Comparison of ENCODE assay signal across 1 cellular context in the genomic region with DNA sequence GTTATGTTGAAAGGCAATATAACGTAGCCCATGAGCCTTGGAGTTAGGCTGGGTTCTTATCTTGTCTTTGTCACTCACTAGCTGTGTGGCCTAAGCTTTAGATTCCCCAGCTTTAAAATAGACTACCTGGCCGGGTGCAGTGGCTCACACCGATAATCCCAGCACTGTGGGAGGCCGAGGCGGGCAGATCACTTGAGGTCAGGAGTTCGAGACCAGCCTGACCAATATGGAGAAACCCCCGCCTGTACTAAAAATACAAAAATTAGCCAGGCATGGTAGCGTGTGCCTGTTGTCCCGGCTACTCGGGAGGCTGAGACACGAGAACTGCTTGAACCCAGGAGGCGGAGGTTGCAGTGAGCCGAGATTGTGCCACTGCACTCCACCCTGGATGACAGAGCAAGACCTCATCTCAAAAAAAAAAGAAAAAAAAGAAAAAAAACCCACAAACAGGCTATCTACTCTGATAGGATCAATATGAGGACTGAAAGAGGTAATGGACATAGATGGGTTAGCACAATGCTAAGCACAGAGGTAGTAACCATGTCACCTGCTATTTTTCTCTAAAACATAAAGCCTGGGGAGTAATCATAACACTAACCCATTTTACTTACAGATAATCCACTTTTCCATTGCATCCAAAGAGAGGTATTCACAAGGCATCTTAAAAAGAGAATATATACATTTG.
TF ChIP-seq lines count a peak whose summit lies in the region.

No MANE protein-coding gene starts in this region.

TF ChIP-seq in K562, 482 proteins besides CTCF, POLR2A, EP300 and RAD21 (continued from another document and continues in another):
- TF ChIP-seq, protein P1, sequence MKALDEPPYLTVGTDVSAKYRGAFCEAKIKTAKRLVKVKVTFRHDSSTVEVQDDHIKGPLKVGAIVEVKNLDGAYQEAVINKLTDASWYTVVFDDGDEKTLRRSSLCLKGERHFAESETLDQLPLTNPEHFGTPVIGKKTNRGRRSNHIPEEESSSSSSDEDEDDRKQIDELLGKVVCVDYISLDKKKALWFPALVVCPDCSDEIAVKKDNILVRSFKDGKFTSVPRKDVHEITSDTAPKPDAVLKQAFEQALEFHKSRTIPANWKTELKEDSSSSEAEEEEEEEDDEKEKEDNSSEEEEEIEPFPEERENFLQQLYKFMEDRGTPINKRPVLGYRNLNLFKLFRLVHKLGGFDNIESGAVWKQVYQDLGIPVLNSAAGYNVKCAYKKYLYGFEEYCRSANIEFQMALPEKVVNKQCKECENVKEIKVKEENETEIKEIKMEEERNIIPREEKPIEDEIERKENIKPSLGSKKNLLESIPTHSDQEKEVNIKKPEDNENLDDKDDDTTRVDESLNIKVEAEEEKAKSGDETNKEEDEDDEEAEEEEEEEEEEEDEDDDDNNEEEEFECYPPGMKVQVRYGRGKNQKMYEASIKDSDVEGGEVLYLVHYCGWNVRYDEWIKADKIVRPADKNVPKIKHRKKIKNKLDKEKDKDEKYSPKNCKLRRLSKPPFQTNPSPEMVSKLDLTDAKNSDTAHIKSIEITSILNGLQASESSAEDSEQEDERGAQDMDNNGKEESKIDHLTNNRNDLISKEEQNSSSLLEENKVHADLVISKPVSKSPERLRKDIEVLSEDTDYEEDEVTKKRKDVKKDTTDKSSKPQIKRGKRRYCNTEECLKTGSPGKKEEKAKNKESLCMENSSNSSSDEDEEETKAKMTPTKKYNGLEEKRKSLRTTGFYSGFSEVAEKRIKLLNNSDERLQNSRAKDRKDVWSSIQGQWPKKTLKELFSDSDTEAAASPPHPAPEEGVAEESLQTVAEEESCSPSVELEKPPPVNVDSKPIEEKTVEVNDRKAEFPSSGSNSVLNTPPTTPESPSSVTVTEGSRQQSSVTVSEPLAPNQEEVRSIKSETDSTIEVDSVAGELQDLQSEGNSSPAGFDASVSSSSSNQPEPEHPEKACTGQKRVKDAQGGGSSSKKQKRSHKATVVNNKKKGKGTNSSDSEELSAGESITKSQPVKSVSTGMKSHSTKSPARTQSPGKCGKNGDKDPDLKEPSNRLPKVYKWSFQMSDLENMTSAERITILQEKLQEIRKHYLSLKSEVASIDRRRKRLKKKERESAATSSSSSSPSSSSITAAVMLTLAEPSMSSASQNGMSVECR (CRISPR knock-in tag; IDR thresholded peaks at IDR 0.05) = no peak
- TF ChIP-seq GTF2E2 (tag; IDR thresholded peaks at IDR 0.05) = no peak
- TF ChIP-seq CBFB (CRISPR knock-in tag; IDR thresholded peaks at IDR 0.05) = no peak
- TF ChIP-seq PURB (CRISPR knock-in tag; IDR thresholded peaks at IDR 0.05; ENCODE audit: low read depth) = no peak
- no peak for TF ChIP-seq RBM25 (IDR thresholded peaks at IDR 0.05; ENCODE audit: low read depth, low read length, severe bottlenecking)
- TF ChIP-seq ZNF3 (CRISPR knock-in tag; IDR thresholded peaks at IDR 0.05) = no peak
- TF ChIP-seq, protein P2, sequence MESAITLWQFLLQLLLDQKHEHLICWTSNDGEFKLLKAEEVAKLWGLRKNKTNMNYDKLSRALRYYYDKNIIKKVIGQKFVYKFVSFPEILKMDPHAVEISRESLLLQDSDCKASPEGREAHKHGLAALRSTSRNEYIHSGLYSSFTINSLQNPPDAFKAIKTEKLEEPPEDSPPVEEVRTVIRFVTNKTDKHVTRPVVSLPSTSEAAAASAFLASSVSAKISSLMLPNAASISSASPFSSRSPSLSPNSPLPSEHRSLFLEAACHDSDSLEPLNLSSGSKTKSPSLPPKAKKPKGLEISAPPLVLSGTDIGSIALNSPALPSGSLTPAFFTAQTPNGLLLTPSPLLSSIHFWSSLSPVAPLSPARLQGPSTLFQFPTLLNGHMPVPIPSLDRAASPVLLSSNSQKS (CRISPR knock-in tag; IDR thresholded peaks at IDR 0.05) = no peak
- TF ChIP-seq, protein P3, sequence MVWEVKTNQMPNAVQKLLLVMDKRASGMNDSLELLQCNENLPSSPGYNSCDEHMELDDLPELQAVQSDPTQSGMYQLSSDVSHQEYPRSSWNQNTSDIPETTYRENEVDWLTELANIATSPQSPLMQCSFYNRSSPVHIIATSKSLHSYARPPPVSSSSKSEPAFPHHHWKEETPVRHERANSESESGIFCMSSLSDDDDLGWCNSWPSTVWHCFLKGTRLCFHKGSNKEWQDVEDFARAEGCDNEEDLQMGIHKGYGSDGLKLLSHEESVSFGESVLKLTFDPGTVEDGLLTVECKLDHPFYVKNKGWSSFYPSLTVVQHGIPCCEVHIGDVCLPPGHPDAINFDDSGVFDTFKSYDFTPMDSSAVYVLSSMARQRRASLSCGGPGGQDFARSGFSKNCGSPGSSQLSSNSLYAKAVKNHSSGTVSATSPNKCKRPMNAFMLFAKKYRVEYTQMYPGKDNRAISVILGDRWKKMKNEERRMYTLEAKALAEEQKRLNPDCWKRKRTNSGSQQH (CRISPR knock-in tag; IDR thresholded peaks at IDR 0.05) = no peak
- peak; percentile 58 for TF ChIP-seq POLR3A (IDR thresholded peaks at IDR 0.05; ENCODE audit: borderline replicate concordance, extremely low read depth, insufficient read depth, insufficient read length)
- no peak for TF ChIP-seq SIN3A (IDR thresholded peaks at IDR 0.05; ENCODE audit: borderline replicate concordance in 2 of 2, control insufficient read depth in 1 of 2, low read depth in 2 of 2, low read length in 2 of 2)
- TF ChIP-seq C11orf30 (IDR thresholded peaks at IDR 0.05; ENCODE audit: low read depth) = no peak
- TF ChIP-seq BCL6 (CRISPR knock-in tag; IDR thresholded peaks at IDR 0.05) = no peak
- TF ChIP-seq MIER1 (IDR thresholded peaks at IDR 0.05; ENCODE audit: low read depth) = peak; percentile 48; the same call in 1 of the 2 replicates
- TF ChIP-seq, protein P4, sequence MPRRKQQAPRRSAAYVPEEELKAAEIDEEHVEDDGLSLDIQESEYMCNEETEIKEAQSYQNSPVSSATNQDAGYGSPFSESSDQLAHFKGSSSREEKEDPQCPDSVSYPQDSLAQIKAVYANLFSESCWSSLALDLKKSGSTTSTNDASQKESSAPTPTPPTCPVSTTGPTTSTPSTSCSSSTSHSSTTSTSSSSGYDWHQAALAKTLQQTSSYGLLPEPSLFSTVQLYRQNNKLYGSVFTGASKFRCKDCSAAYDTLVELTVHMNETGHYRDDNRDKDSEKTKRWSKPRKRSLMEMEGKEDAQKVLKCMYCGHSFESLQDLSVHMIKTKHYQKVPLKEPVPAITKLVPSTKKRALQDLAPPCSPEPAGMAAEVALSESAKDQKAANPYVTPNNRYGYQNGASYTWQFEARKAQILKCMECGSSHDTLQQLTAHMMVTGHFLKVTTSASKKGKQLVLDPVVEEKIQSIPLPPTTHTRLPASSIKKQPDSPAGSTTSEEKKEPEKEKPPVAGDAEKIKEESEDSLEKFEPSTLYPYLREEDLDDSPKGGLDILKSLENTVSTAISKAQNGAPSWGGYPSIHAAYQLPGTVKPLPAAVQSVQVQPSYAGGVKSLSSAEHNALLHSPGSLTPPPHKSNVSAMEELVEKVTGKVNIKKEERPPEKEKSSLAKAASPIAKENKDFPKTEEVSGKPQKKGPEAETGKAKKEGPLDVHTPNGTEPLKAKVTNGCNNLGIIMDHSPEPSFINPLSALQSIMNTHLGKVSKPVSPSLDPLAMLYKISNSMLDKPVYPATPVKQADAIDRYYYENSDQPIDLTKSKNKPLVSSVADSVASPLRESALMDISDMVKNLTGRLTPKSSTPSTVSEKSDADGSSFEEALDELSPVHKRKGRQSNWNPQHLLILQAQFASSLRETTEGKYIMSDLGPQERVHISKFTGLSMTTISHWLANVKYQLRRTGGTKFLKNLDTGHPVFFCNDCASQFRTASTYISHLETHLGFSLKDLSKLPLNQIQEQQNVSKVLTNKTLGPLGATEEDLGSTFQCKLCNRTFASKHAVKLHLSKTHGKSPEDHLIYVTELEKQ (CRISPR knock-in tag; IDR thresholded peaks at IDR 0.05) = no peak
- TF ChIP-seq ADNP (tag; IDR thresholded peaks at IDR 0.05) = peak; percentile 88
- TF ChIP-seq ZEB2 (IDR thresholded peaks at IDR 0.05) = no peak
- peak; percentile 71 for TF ChIP-seq TEAD4 (IDR thresholded peaks at IDR 0.05; ENCODE audit: low read length)
- no peak for TF ChIP-seq TEAD4 (CRISPR knock-in tag; IDR thresholded peaks at IDR 0.05; ENCODE audit: borderline replicate concordance)
- TF ChIP-seq, protein P5, sequence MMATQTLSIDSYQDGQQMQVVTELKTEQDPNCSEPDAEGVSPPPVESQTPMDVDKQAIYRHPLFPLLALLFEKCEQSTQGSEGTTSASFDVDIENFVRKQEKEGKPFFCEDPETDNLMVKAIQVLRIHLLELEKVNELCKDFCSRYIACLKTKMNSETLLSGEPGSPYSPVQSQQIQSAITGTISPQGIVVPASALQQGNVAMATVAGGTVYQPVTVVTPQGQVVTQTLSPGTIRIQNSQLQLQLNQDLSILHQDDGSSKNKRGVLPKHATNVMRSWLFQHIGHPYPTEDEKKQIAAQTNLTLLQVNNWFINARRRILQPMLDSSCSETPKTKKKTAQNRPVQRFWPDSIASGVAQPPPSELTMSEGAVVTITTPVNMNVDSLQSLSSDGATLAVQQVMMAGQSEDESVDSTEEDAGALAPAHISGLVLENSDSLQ (IDR thresholded peaks at IDR 0.05) = peak; percentile 59; the same call in 1 of the 2 replicates
- TF ChIP-seq SMAD1 (IDR thresholded peaks at IDR 0.05; ENCODE audit: low read depth, low read length, partially characterized antibody) = no peak
- TF ChIP-seq, protein P6, sequence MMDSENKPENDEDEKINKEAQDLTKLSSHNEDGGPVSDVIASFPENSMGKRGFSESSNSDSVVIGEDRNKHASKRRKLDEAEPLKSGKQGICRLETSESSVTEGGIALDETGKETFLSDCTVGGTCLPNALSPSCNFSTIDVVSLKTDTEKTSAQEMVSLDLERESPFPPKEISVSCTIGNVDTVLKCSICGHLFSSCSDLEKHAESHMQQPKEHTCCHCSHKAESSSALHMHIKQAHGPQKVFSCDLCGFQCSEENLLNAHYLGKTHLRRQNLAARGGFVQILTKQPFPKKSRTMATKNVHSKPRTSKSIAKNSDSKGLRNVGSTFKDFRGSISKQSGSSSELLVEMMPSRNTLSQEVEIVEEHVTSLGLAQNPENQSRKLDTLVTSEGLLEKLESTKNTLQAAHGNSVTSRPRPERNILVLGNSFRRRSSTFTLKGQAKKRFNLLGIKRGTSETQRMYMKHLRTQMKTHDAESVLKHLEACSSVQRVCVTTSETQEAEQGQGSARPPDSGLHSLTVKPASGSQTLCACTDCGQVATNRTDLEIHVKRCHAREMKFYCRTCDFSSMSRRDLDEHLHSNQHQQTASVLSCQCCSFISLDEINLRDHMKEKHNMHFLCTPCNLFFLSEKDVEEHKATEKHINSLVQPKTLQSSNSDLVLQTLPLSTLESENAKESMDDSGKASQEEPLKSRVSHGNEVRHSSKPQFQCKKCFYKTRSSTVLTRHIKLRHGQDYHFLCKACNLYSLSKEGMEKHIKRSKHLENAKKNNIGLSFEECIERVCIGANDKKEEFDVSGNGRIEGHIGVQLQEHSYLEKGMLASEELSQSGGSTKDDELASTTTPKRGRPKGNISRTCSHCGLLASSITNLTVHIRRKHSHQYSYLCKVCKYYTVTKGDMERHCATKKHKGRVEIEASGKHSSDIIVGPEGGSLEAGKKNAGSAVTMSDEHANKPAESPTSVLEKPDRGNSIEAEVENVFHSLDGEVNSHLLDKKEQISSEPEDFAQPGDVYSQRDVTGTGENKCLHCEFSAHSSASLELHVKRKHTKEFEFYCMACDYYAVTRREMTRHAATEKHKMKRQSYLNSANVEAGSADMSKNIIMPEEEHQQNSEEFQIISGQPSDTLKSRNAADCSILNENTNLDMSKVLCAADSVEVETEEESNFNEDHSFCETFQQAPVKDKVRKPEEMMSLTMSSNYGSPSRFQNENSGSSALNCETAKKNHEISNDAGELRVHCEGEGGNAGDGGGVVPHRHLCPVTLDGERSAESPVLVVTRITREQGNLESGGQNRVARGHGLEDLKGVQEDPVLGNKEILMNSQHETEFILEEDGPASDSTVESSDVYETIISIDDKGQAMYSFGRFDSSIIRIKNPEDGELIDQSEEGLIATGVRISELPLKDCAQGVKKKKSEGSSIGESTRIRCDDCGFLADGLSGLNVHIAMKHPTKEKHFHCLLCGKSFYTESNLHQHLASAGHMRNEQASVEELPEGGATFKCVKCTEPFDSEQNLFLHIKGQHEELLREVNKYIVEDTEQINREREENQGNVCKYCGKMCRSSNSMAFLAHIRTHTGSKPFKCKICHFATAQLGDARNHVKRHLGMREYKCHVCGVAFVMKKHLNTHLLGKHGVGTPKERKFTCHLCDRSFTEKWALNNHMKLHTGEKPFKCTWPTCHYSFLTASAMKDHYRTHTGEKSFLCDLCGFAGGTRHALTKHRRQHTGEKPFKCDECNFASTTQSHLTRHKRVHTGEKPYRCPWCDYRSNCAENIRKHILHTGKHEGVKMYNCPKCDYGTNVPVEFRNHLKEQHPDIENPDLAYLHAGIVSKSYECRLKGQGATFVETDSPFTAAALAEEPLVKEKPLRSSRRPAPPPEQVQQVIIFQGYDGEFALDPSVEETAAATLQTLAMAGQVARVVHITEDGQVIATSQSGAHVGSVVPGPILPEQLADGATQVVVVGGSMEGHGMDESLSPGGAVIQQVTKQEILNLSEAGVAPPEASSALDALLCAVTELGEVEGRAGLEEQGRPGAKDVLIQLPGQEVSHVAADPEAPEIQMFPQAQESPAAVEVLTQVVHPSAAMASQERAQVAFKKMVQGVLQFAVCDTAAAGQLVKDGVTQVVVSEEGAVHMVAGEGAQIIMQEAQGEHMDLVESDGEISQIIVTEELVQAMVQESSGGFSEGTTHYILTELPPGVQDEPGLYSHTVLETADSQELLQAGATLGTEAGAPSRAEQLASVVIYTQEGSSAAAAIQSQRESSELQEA (IDR thresholded peaks at IDR 0.05; ENCODE audit: low read depth) = 0 out of 2 replicates have a peak, but pooled peaks have one; percentile 29
- peak in 1 of 2 experiments; percentile 17; a peak in 1 of 4 replicates for TF ChIP-seq SRF (CRISPR knock-in tag; IDR thresholded peaks at IDR 0.05)
- no peak for TF ChIP-seq TFAM (CRISPR knock-in tag; conservative IDR thresholded peaks at IDR 0.05)
- TF ChIP-seq RFX7 (CRISPR knock-in tag; IDR thresholded peaks at IDR 0.05) = no peak
- TF ChIP-seq XRCC5 (IDR thresholded peaks at IDR 0.05; ENCODE audit: low read depth, low read length) = no peak
- peak; percentile 69 for TF ChIP-seq MEIS2 (IDR thresholded peaks at IDR 0.05; ENCODE audit: partially characterized antibody)
- no peak for TF ChIP-seq NELFE (IDR thresholded peaks at IDR 0.05; ENCODE audit: insufficient read depth, insufficient read length)
- TF ChIP-seq, protein P7, sequence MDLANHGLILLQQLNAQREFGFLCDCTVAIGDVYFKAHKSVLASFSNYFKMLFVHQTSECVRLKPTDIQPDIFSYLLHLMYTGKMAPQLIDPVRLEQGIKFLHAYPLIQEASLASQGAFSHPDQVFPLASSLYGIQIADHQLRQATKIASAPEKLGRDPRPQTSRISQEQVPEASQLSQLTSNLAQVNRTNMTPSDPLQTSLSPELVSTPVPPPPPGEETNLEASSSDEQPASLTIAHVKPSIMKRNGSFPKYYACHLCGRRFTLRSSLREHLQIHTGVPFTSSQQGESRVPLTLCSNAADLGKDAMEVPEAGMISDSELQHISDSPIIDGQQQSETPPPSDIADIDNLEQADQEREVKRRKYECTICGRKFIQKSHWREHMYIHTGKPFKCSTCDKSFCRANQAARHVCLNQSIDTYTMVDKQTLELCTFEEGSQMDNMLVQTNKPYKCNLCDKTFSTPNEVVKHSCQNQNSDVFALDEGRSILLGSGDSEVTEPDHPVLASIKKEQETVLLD (IDR thresholded peaks at IDR 0.05) = 0 out of 2 replicates have a peak, but pooled peaks have one; percentile 49
- TF ChIP-seq ZNF224 (CRISPR knock-in tag; IDR thresholded peaks at IDR 0.05) = no peak
- TF ChIP-seq ESRRB (CRISPR knock-in tag; IDR thresholded peaks at IDR 0.05; ENCODE audit: borderline replicate concordance) = no peak
- TF ChIP-seq RUNX1 (IDR thresholded peaks at IDR 0.05; ENCODE audit: low read depth) = no peak
- peak in 1 of 2 experiments; percentile 55; a peak in 2 of 4 replicates for TF ChIP-seq HDAC1 (IDR thresholded peaks at IDR 0.05)
- TF ChIP-seq TEAD2 (tag; IDR thresholded peaks at IDR 0.05) = no peak
- no peak for TF ChIP-seq SOX6 (IDR thresholded peaks at IDR 0.05)
- TF ChIP-seq ZNF408 (CRISPR knock-in tag; IDR thresholded peaks at IDR 0.05; ENCODE audit: low read depth) = no peak
- TF ChIP-seq MAFG (tag; conservative IDR thresholded peaks at IDR 0.05) = no peak
